Comparison of ENCODE assay signal across 1 cellular context in the genomic region with DNA sequence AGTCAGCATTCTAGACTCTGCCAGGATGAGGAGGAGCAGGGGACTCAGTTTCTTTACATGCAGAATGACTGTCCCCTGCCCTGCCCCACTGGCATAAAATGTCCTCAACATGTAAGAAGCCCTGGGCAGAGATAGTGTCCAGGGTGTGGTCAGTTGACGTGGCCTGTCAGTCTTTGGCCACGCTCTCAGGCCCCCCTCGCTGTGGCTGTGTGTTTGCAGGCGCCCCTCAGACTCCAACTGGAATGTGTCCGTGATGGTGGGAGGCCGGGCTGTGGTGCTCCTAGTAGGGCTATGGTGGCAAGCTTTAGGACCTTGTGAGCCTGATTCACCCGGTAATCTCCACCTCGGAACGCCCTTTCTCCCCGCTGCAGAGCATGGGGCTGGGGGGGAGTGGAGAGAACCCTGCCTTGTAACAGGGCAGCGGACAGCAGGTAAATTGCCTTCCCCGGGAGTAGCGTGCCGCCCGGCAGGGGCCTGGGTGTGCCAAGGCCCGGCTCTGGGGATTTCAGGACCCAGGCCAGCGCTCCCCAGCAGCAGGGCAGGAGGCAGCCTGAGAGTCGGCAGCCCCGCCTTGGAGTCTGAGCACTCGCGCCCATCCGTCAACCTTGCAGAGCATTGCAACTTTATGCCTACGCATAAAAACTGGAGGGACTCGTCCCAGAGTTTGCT.
TF ChIP-seq lines count a peak whose summit lies in the region.

No MANE protein-coding gene starts in this region.

TF ChIP-seq in HEK293, 187 proteins besides CTCF, POLR2A, EP300 and RAD21 (continued from another document):
- TF ChIP-seq SP2 (tag by site-specific recombination; IDR thresholded peaks at IDR 0.05) (0 out of 2 replicates have a peak, but pooled peaks have one; percentile 11), OVOL3 (tag by site-specific recombination; IDR thresholded peaks at IDR 0.05) (no peak), KLF1 (tag by site-specific recombination; IDR thresholded peaks at IDR 0.05) (peak; percentile 86), SP7 (tag by site-specific recombination; IDR thresholded peaks at IDR 0.05) (peak; percentile 8; the same call in 1 of the 2 replicates), HOXA7 (CRISPR knock-in tag; IDR thresholded peaks at IDR 0.05; ENCODE audit: borderline replicate concordance) (0 out of 2 replicates have a peak, but pooled peaks have one; percentile 50), ZFHX2 (tag by site-specific recombination; conservative IDR thresholded peaks at IDR 0.05) (peak; percentile 17; the same call in 1 of the 2 replicates), ZNF600 (tag by site-specific recombination; IDR thresholded peaks at IDR 0.05) (0 out of 2 replicates have a peak, but pooled peaks have one; percentile 43), KLF8 (tag by site-specific recombination; IDR thresholded peaks at IDR 0.05) (0 out of 2 replicates have a peak, but pooled peaks have one; percentile 27), ZBTB48 (tag by site-specific recombination; IDR thresholded peaks at IDR 0.05) (0 out of 2 replicates have a peak, but pooled peaks have one; percentile 14), ZNF211 (tag by site-specific recombination; IDR thresholded peaks at IDR 0.05; ENCODE audit: low read depth) (no peak), ZIC2 (tag by site-specific recombination; IDR thresholded peaks at IDR 0.05) (peak; percentile 84), ZNF394 (tag by site-specific recombination; IDR thresholded peaks at IDR 0.05; ENCODE audit: borderline replicate concordance) (peak; percentile 13; the same call in 1 of the 2 replicates), GLIS1 (tag by site-specific recombination; IDR thresholded peaks at IDR 0.05) (peak; percentile 27; the same call in 1 of the 2 replicates), ZNF404 (tag by site-specific recombination; IDR thresholded peaks at IDR 0.05) (no peak), SCRT2 (tag by site-specific recombination; IDR thresholded peaks at IDR 0.05) (no peak), ZNF335 (tag by site-specific recombination; conservative IDR thresholded peaks at IDR 0.05) (peak; percentile 6), ZBTB8A (tag by site-specific recombination; IDR thresholded peaks at IDR 0.05) (peak; percentile 40), ZEB2 (tag by site-specific recombination; IDR thresholded peaks at IDR 0.05) (0 out of 2 replicates have a peak, but pooled peaks have one; percentile 7), ZNF423 (tag by site-specific recombination; IDR thresholded peaks at IDR 0.05) (0 out of 2 replicates have a peak, but pooled peaks have one; percentile 6), OSR2 (tag by site-specific recombination; IDR thresholded peaks at IDR 0.05) (no peak)
- TF ChIP-seq, protein P1, sequence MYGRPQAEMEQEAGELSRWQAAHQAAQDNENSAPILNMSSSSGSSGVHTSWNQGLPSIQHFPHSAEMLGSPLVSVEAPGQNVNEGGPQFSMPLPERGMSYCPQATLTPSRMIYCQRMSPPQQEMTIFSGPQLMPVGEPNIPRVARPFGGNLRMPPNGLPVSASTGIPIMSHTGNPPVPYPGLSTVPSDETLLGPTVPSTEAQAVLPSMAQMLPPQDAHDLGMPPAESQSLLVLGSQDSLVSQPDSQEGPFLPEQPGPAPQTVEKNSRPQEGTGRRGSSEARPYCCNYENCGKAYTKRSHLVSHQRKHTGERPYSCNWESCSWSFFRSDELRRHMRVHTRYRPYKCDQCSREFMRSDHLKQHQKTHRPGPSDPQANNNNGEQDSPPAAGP (tag by site-specific recombination; IDR thresholded peaks at IDR 0.05) = peak; percentile 94
- TF ChIP-seq, protein P2, sequence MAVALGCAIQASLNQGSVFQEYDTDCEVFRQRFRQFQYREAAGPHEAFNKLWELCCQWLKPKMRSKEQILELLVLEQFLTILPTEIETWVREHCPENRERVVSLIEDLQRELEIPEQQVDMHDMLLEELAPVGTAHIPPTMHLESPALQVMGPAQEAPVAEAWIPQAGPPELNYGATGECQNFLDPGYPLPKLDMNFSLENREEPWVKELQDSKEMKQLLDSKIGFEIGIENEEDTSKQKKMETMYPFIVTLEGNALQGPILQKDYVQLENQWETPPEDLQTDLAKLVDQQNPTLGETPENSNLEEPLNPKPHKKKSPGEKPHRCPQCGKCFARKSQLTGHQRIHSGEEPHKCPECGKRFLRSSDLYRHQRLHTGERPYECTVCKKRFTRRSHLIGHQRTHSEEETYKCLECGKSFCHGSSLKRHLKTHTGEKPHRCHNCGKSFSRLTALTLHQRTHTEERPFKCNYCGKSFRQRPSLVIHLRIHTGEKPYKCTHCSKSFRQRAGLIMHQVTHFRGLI (tag by site-specific recombination; IDR thresholded peaks at IDR 0.05) = peak; percentile 60; the same call in 1 of the 2 replicates
- TF ChIP-seq, protein P3, sequence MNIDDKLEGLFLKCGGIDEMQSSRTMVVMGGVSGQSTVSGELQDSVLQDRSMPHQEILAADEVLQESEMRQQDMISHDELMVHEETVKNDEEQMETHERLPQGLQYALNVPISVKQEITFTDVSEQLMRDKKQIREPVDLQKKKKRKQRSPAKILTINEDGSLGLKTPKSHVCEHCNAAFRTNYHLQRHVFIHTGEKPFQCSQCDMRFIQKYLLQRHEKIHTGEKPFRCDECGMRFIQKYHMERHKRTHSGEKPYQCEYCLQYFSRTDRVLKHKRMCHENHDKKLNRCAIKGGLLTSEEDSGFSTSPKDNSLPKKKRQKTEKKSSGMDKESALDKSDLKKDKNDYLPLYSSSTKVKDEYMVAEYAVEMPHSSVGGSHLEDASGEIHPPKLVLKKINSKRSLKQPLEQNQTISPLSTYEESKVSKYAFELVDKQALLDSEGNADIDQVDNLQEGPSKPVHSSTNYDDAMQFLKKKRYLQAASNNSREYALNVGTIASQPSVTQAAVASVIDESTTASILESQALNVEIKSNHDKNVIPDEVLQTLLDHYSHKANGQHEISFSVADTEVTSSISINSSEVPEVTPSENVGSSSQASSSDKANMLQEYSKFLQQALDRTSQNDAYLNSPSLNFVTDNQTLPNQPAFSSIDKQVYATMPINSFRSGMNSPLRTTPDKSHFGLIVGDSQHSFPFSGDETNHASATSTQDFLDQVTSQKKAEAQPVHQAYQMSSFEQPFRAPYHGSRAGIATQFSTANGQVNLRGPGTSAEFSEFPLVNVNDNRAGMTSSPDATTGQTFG (tag by site-specific recombination; IDR thresholded peaks at IDR 0.05; ENCODE audit: borderline replicate concordance) = no peak
